Comparison of ENCODE assay signal across 15 cellular contexts in the genomic region with DNA sequence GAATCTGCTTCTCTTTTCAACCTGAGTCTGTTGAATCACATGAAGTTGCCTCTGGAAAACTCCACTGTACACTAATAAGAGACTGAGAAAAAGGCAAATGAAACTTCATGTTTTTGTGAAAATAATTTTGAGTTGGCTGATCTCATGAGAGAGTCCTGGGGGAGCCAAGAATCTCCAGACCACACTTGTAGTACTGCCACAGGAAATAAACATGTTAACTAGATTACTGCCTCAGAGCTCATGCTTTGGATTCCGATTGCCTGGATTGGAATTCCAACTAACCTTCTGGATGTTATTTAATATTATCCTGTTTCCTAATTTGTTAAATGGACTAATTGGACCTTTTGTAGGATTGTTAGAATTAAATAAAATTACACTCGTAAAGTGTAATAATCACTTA. TPM values are rescaled to one million over a fixed set of nuclear protein-coding genes. Genes with fewer than 3 reads are reported as not detected.
DNase-seq lines count a peak whose midpoint lies in the region; ATAC-seq and TF ChIP-seq lines count a peak whose summit lies in the region.
"Had no signal": no experiment of that assay in that cellular context is flagged by ENCODE, and none has a peak within 500 bp of the region (broad histone marks: within the 10 kb centered on the region; RNA-seq: fewer than 3 reads in every experiment).

No MANE protein-coding gene starts in this region.

- H3K27me3 Mint-ChIP-seq in H9 (ENCODE audit: low read depth), result no peaks in the 10 kb centered on the region
- no peaks in the 10 kb centered on the region for H3K27me3 Mint-ChIP-seq in CD4-positive, alpha-beta memory T cell
- H3K27me3 Mint-ChIP-seq: activated T-helper 17 cell treated with anti-CD3 and anti-CD28 coated beads, Interleukin-2, amount 50 U/mL, for 72 hours had no signal

- ATAC-seq in left cardiac atrium, result peak; percentile 14 to 55
- ATAC-seq: activated T-helper 17 cell treated with anti-CD3 and anti-CD28 coated beads, Interleukin-2, amount 50 U/mL, for 72 hours; foreskin keratinocyte had no signal

- H3K4ac ChIP-seq in H9 (ENCODE audit: low read depth, low read length), result no peak overlapping the region

- H4K20me1 ChIP-seq in H9 (ENCODE audit: control insufficient read depth, insufficient read depth, insufficient read length), result no peaks in the 10 kb centered on the region

- no peaks in the 10 kb centered on the region for H3K9me3 ChIP-seq in H9 (ENCODE audit: control insufficient read depth, low read depth, low read length)
- H3K9me3 ChIP-seq in CD4-positive, alpha-beta memory T cell (ENCODE audit: control insufficient read depth in 1 of 2, low read length in 2 of 2), result no peaks in the 10 kb centered on the region
- H3K9me3 ChIP-seq: stomach had no signal

- H2BK15ac ChIP-seq in H9 (ENCODE audit: low read depth, low read length), result no peak overlapping the region

- H2BK5ac ChIP-seq in H9 (ENCODE audit: insufficient read length, low read length), result no peak overlapping the region

- WGBS in H9 (ENCODE audit: extremely low coverage, insufficient read length, low lambda C conversion rate), result no CpG with 5 or more reads among the region's 2 CpGs

- H3K27me3 ChIP-seq in H9 (ENCODE audit: insufficient read depth, low read length), result no peaks in the 10 kb centered on the region
- H3K27me3 ChIP-seq in CD4-positive, alpha-beta memory T cell (ENCODE audit: insufficient read depth, low read length), result no peaks in the 10 kb centered on the region
- H3K27me3 ChIP-seq: dorsolateral prefrontal cortex, foreskin keratinocyte, stomach had no signal

- TF ChIP-seq CTCF in H9 (conservative IDR thresholded peaks at IDR 0.05) (no peak), astrocyte of the spinal cord (IDR thresholded peaks at IDR 0.05; ENCODE audit: low read depth, low read length) (no peak)

- H3T11ph ChIP-seq in H9 (ENCODE audit: low read length), result no peak overlapping the region

- no peak overlapping the region for H3K23ac ChIP-seq in H9 (ENCODE audit: insufficient read length, low read depth, low read length)

- peaks cover 4% of the 10 kb centered on the region for H3K36me3 ChIP-seq in CD4-positive, alpha-beta memory T cell (ENCODE audit: insufficient read depth, low read length)

- H4K8ac ChIP-seq in H9 (replicated peaks; ENCODE audit: insufficient read length, low read depth, low read length), result no peak overlapping the region

- H3K4me2 ChIP-seq in H9 (ENCODE audit: insufficient read depth, insufficient read length, low read length), result no peak overlapping the region

- CTCF ChIA-PET in CD4-positive, alpha-beta memory T cell (lab: Charles Lee; ENCODE audit: partially characterized antibody), result no interaction called here

- no peak overlapping the region for H3K56ac ChIP-seq in H9 (ENCODE audit: insufficient read length, low read depth, low read length)

- no peak overlapping the region for H4K91ac ChIP-seq in H9 (ENCODE audit: insufficient read length, low read depth, low read length)

- H3K4me1 Mint-ChIP-seq in H9, result peaks cover 25 to 28% of the 10 kb centered on the region in 2 experiments
- H3K4me1 Mint-ChIP-seq in CD4-positive, alpha-beta memory T cell, result peaks cover 0 to 15% (median 7%) of the 10 kb centered on the region in 4 donors

- no peak overlapping the region for H3K18ac ChIP-seq in H9 (ENCODE audit: insufficient read length, low read depth, low read length)

- intact Hi-C loops in left cardiac atrium (cut with DNase I), result no loop called here
- intact Hi-C loops in CD4-positive, alpha-beta memory T cell (cut with micrococcal nuclease), result no loop called here

- no peak overlapping the region for H3K4me3 Mint-ChIP-seq in H9
- H3K4me3 Mint-ChIP-seq in CD4-positive, alpha-beta memory T cell, result no peak overlapping the region
- H3K4me3 Mint-ChIP-seq: activated T-helper 17 cell treated with anti-CD3 and anti-CD28 coated beads, Interleukin-2, amount 50 U/mL, for 72 hours had no signal

- H3K4me1 ChIP-seq in H9 (ENCODE audit: insufficient read depth, low read length), result peaks cover 2% of the 10 kb centered on the region
- H3K4me1 ChIP-seq in CD4-positive, alpha-beta memory T cell (ENCODE audit: insufficient read depth, low read length), result no peaks in the 10 kb centered on the region
- H3K4me1 ChIP-seq: foreskin keratinocyte, stomach had no signal

- H3K27ac Mint-ChIP-seq in H9, result peak overlapping the region; percentile 77 to 87 (median 82); a peak in 4 of 7 replicates
- H3K27ac Mint-ChIP-seq in CD4-positive, alpha-beta memory T cell, result no peak overlapping the region
- H3K27ac Mint-ChIP-seq: activated T-helper 17 cell treated with anti-CD3 and anti-CD28 coated beads, Interleukin-2, amount 50 U/mL, for 72 hours had no signal

- in situ Hi-C loops in astrocyte of the spinal cord (cut with HindIII; ENCODE audit: low sequenced_read_pairs), result no loop called here

- peaks cover 2% of the 10 kb centered on the region; the same call in 1 of the 2 replicates for H3K79me2 ChIP-seq in H9 (ENCODE audit: insufficient read depth, low read length)

- H3K9me3 Mint-ChIP-seq in H9, result peaks cover 13 to 18% of the 10 kb centered on the region in 2 experiments; a peak in 4 of 5 replicates
- peaks cover 0 to 4% (median 0%) of the 10 kb centered on the region in 8 donors for H3K9me3 Mint-ChIP-seq in CD4-positive, alpha-beta memory T cell
- H3K9me3 Mint-ChIP-seq: activated T-helper 17 cell treated with anti-CD3 and anti-CD28 coated beads, Interleukin-2, amount 50 U/mL, for 72 hours had no signal

- no peak overlapping the region for H2AK5ac ChIP-seq in H9 (ENCODE audit: insufficient read length, low read length)

- no peaks in the 10 kb centered on the region for H3K23me2 ChIP-seq in H9 (ENCODE audit: insufficient read length, low read depth, low read length, poor library complexity, severe bottlenecking)

- no peak overlapping the region for H2BK120ac ChIP-seq in H9 (ENCODE audit: low read depth, low read length, poor library complexity, severe bottlenecking)

- no peak overlapping the region for H3K9ac ChIP-seq in H9 (ENCODE audit: extremely low read depth, insufficient read length, low read length)

- DNase-seq in H9 (no peak), astrocyte of the spinal cord (ENCODE audit: low read depth, low spot score) (peak; percentile 72), left cardiac atrium (no peak), smooth muscle cell of the brain vasculature (ENCODE audit: low read depth, low spot score) (peak; percentile 29), globus pallidus (ENCODE audit: low spot score) (no peak), SHP77 treated with DMSO at 0.1 percent for 48 hours (lab: John Stamatoyannopoulos, UW) (no peak)
- no peak for DNase-seq in CD4-positive, alpha-beta memory T cell
- DNase-seq: activated CD4-positive, alpha-beta T cell treated with anti-CD3 and anti-CD28 coated beads, Interleukin-2, amount 50 U/mL, for 48 hours; dorsolateral prefrontal cortex; foreskin keratinocyte; NCI-H1436; NCI-H446 treated with DMSO at 0.1 percent for 48 hours; stomach; T1000 had no signal

- no peak overlapping the region for H2AFZ ChIP-seq in H9 (ENCODE audit: low read length)

- no peak overlapping the region for H3K4me3 ChIP-seq in astrocyte of the spinal cord (ENCODE audit: low read depth, low read length)
- no peak overlapping the region for H3K4me3 ChIP-seq in CD4-positive, alpha-beta memory T cell (ENCODE audit: low read length in 2 of 2)
- H3K4me3 ChIP-seq: dorsolateral prefrontal cortex, stomach had no signal

- no peak overlapping the region for H4K5ac ChIP-seq in H9 (ENCODE audit: insufficient read length, low read depth, low read length)

- no peak overlapping the region for H2BK12ac ChIP-seq in H9 (ENCODE audit: insufficient read length, low read depth, low read length)

- H3K79me1 ChIP-seq in H9 (ENCODE audit: insufficient read depth, low read depth, low read length, poor library complexity, severe bottlenecking), result peaks cover 5% of the 10 kb centered on the region

- peaks cover 64 to 71% (median 65%) of the 10 kb centered on the region in 3 experiments for H3K36me3 Mint-ChIP-seq in H9 (ENCODE audit: insufficient read depth in 1 of 3, low read depth in 3 of 3)
- H3K36me3 Mint-ChIP-seq in CD4-positive, alpha-beta memory T cell, result peaks cover 55 to 69% of the 10 kb centered on the region in 2 donors

- H2BK20ac ChIP-seq in H9 (ENCODE audit: low read depth, low read length, poor library complexity, severe bottlenecking), result no peak overlapping the region

- POLR2A ChIA-PET in CD4-positive, alpha-beta memory T cell (lab: Charles Lee; ENCODE audit: partially characterized antibody), result no interaction called here

- no peak overlapping the region for H3K14ac ChIP-seq in H9 (ENCODE audit: insufficient read depth, low read length)

- H3K27ac ChIP-seq in H9 (ENCODE audit: insufficient read length, low read depth, low read length), result no peak overlapping the region
- H3K27ac ChIP-seq in CD4-positive, alpha-beta memory T cell (ENCODE audit: low read depth, low read length), result no peak overlapping the region
- H3K27ac ChIP-seq: dorsolateral prefrontal cortex, foreskin keratinocyte, stomach had no signal

RNA-seq across cellular contexts. Expression of gene NUP35, which starts 25.2 kb away (rescaled TPM):
- total RNA-seq in H9 (2021), result 53.6 and 53.7 TPM in 2 replicates
- 1 to 10 TPM; 8.5 to 9.7 TPM for total RNA-seq in left cardiac atrium
- 10 to 100 TPM; 15.9 to 24.0 TPM for total RNA-seq in CD4-positive, alpha-beta memory T cell
- 1 to 10 TPM; 5.1 to 8.7 TPM for polyA plus RNA-seq in CD4-positive, alpha-beta memory T cell

Comparison
In these comparisons a context has a peak if more than half of its experiments do, and no peak if none do; other contexts are left out.
1. DNase-seq: peak in astrocyte of the spinal cord (single experiment) and smooth muscle cell of the brain vasculature (single experiment); none in H9 (single experiment), left cardiac atrium (single experiment), CD4-positive, alpha-beta memory T cell (0 of 5), globus pallidus (single experiment) and SHP77 treated with DMSO at 0.1 percent for 48 hours (single experiment).
2. H3K27ac Mint-ChIP-seq: peak in H9 (3 of 3); none in CD4-positive, alpha-beta memory T cell (0 of 7).